28 cellular contexts compared by ENCODE assay signal in the genomic region with DNA sequence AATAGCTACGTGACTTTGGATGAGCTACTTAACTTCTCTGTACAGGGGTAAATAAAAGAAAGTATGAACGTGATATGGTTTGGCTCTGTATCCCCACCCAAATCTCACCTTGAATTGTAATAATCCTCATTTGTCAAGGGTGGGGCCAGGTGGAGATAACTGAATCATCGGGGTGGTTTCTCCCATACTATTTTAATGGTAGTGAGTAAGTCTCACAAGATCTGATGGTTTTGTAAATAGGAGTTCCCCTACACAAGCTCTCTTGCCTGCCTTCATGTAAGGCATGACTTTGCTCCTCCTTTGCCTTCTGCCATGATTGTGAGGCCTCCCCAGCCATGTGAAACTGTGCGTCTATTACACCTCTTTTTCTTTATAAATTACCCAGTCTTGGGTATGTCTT. TPM values are rescaled to one million over a fixed set of nuclear protein-coding genes. Genes with fewer than 3 reads are reported as not detected.
"Had no signal": no experiment of that assay in that cellular context is flagged by ENCODE, and none has a peak within 500 bp of the region (broad histone marks: within the 10 kb centered on the region; RNA-seq: fewer than 3 reads in every experiment).

No MANE protein-coding gene starts in this region.

- H3K36me3 ChIP-seq: colonic mucosa, gastrocnemius medialis, ovary, sigmoid colon, thoracic aorta, tibial nerve, upper lobe of right lung, uterus had no signal

- H3K27me3 ChIP-seq: colonic mucosa, gastrocnemius medialis, ovary, sigmoid colon, tibial nerve, upper lobe of right lung, uterus had no signal

- H3K27me3 Mint-ChIP-seq: dendritic cell treated with granulocyte-macrophage colony-stimulating factor and Interleukin-4, amounts not matched to agents 40 ng/mL and 50 ng/mL, for 4 days had no signal

- H3K4me3 ChIP-seq: colonic mucosa, gastrocnemius medialis, lung, mucosa of descending colon, ovary, psoas muscle, sigmoid colon, skin epidermis, thoracic aorta, tibial nerve, upper lobe of right lung, uterus had no signal

- H3K27ac ChIP-seq: colonic mucosa, gastrocnemius medialis, ovary, psoas muscle, sigmoid colon, skin epidermis, thoracic aorta, tibial nerve, upper lobe of right lung, uterus had no signal

- H3K36me3 Mint-ChIP-seq: mesothelial cell of epicardium; naive thymus-derived CD8-positive, alpha-beta T cell; stimulated activated naive B cell treated with anti-CD40 and anti-IgM and Interleukin-4, amounts not matched to agents 10 μg/mL and 1 μg/mL and 100 μg/mL, for 72 hours had no signal

- H3K27ac Mint-ChIP-seq: dendritic cell treated with granulocyte-macrophage colony-stimulating factor and Interleukin-4, amounts not matched to agents 40 ng/mL and 50 ng/mL, for 4 days; endodermal cell; mesothelial cell of epicardium; naive thymus-derived CD8-positive, alpha-beta T cell; stimulated activated naive B cell treated with anti-CD40 and anti-IgM and Interleukin-4, amounts not matched to agents 10 μg/mL and 1 μg/mL and 100 μg/mL, for 72 hours; stimulated activated naive CD8-positive, alpha-beta T cell treated with anti-CD3 and anti-CD28 coated beads, Interleukin-15, Interleukin-2, amounts not matched to agents 100 ng/mL and 50 ng/mL, for 24 hours had no signal

- DNase-seq: colonic mucosa; effector CD8-positive, alpha-beta T cell; endodermal cell; erythroblast; gastrocnemius medialis; head of caudate nucleus; kidney; mucosa of descending colon; naive thymus-derived CD8-positive, alpha-beta T cell; occipital lobe; ovary; posterior cingulate gyrus; psoas muscle; right cardiac atrium; sigmoid colon; stimulated activated CD4-positive, alpha-beta T cell treated with anti-CD3 and anti-CD28 coated beads, Interleukin-15, amount 100 ng/mL, for 24 hours; stimulated activated CD4-positive, alpha-beta T cell treated with anti-CD3 and anti-CD28 coated beads, Interleukin-2, amount 100 ng/mL, for 48 hours; stimulated activated naive B cell treated with anti-CD40 and anti-IgM and Interleukin-4, amounts not matched to agents 10 μg/mL and 1 μg/mL and 100 μg/mL, for 72 hours; upper lobe of right lung; uterus had no signal

- ATAC-seq: left lobe of liver; mucosa of descending colon; naive thymus-derived CD8-positive, alpha-beta T cell; right cardiac atrium; stimulated activated naive B cell treated with anti-CD40 and anti-IgM and Interleukin-4, amounts not matched to agents 10 μg/mL and 1 μg/mL and 100 μg/mL, for 72 hours had no signal

- H3K4me3 Mint-ChIP-seq: dendritic cell treated with granulocyte-macrophage colony-stimulating factor and Interleukin-4, amounts not matched to agents 40 ng/mL and 50 ng/mL, for 4 days; endodermal cell; mesothelial cell of epicardium; naive thymus-derived CD8-positive, alpha-beta T cell; stimulated activated naive B cell treated with anti-CD40 and anti-IgM and Interleukin-4, amounts not matched to agents 10 μg/mL and 1 μg/mL and 100 μg/mL, for 72 hours; stimulated activated naive CD8-positive, alpha-beta T cell treated with anti-CD3 and anti-CD28 coated beads, Interleukin-15, Interleukin-2, amounts not matched to agents 100 ng/mL and 50 ng/mL, for 24 hours had no signal

- H3K4me1 Mint-ChIP-seq: endodermal cell; mesothelial cell of epicardium; naive thymus-derived CD8-positive, alpha-beta T cell; stimulated activated naive B cell treated with anti-CD40 and anti-IgM and Interleukin-4, amounts not matched to agents 10 μg/mL and 1 μg/mL and 100 μg/mL, for 72 hours had no signal

- H3K9me3 Mint-ChIP-seq: dendritic cell treated with granulocyte-macrophage colony-stimulating factor and Interleukin-4, amounts not matched to agents 40 ng/mL and 50 ng/mL, for 4 days; endodermal cell; mesothelial cell of epicardium; stimulated activated naive CD8-positive, alpha-beta T cell treated with anti-CD3 and anti-CD28 coated beads, Interleukin-15, Interleukin-2, amounts not matched to agents 100 ng/mL and 50 ng/mL, for 24 hours had no signal

- H3K4me1 ChIP-seq: colonic mucosa, gastrocnemius medialis, psoas muscle, sigmoid colon, tibial nerve, upper lobe of right lung, uterus had no signal

- H3K9me3 ChIP-seq: colonic mucosa, gastrocnemius medialis, mucosa of descending colon, ovary, psoas muscle, sigmoid colon, thoracic aorta, tibial nerve, upper lobe of right lung, uterus had no signal

RNA-seq across cellular contexts. Expression of a gene that starts 43.9 kb away (rescaled TPM):
- total RNA-seq: naive thymus-derived CD8-positive, alpha-beta T cell had no signal
- polyA plus RNA-seq: naive thymus-derived CD8-positive, alpha-beta T cell had no signal
